21 cellular contexts compared by ENCODE assay signal in genomic region chr6:151483968-151484367, GRCh38. TPM values are rescaled to one million over a fixed set of nuclear protein-coding genes. Genes with fewer than 3 reads are reported as not detected.
DNase-seq lines count a peak whose midpoint lies in the region; ATAC-seq, FAIRE-seq and TF ChIP-seq lines count a peak whose summit lies in the region.
"Had no signal": no experiment of that assay in that cellular context is flagged by ENCODE, and none has a peak within 500 bp of the region (broad histone marks: within the 10 kb centered on the region; RNA-seq: fewer than 3 reads in every experiment).

No MANE protein-coding gene starts in this region.

- DNase-seq in Right ventricle myocardium inferior (ENCODE audit: missing footprints) (no peak), heart right ventricle (no peak), T-helper 17 cell (no peak), small intestine (peak; percentile 71), tibial nerve (ENCODE audit: low spot score in 2 of 2) (no peak), inferior parietal cortex (ENCODE audit: extremely low spot score) (no peak)
- DNase-seq: 8988T; Calu3; CD8-positive, alpha-beta T cell; DMS 273 treated with DMSO at 0.1 percent for 48 hours; GOT3; H7; HFFc6 had no signal

- H3K36me3 Mint-ChIP-seq in T-helper 17 cell (ENCODE audit: low read depth): no peaks in the 10 kb centered on the region
- H3K36me3 Mint-ChIP-seq: CD8-positive, alpha-beta T cell had no signal

- TF ChIP-seq CTCF in heart right ventricle (IDR thresholded peaks at IDR 0.05) (no peak), tibial nerve (IDR thresholded peaks at IDR 0.05) (no peak)

- no peaks in the 10 kb centered on the region for H3K27me3 Mint-ChIP-seq in T-helper 17 cell
- H3K27me3 Mint-ChIP-seq: B cell had no signal

- no peaks in the 10 kb centered on the region for H3K27me3 ChIP-seq in heart right ventricle
- H3K27me3 ChIP-seq in small intestine (ENCODE audit: control insufficient read depth in 2 of 2, insufficient read depth in 2 of 2, low read length in 2 of 2): no peaks in the 10 kb centered on the region
- no peaks in the 10 kb centered on the region for H3K27me3 ChIP-seq in tibial nerve
- H3K27me3 ChIP-seq: BLaER1 treated with 17β-estradiol and CSF1 and Interleukin-3, amounts not matched to agents 10 nM and 100 nM had no signal

- H3K36me3 ChIP-seq in heart right ventricle (no peaks in the 10 kb centered on the region), small intestine (ENCODE audit: control insufficient read depth in 2 of 2, insufficient read depth in 2 of 2, low read length in 2 of 2) (no peaks in the 10 kb centered on the region), tibial nerve (no peaks in the 10 kb centered on the region)

- peaks cover 0 to 37% (median 0%) of the 10 kb centered on the region in 9 donors for H3K4me1 ChIP-seq in heart right ventricle
- H3K4me1 ChIP-seq in small intestine (ENCODE audit: control insufficient read depth in 2 of 2, insufficient read depth in 1 of 2, low read depth in 1 of 2, low read length in 1 of 2): no peaks in the 10 kb centered on the region
- peaks cover 0 to 11% (median 0%) of the 10 kb centered on the region in 4 donors for H3K4me1 ChIP-seq in tibial nerve

- peak overlapping the region; percentile 95 for H3K27ac Mint-ChIP-seq in T-helper 17 cell
- H3K27ac Mint-ChIP-seq: B cell; CD8-positive, alpha-beta T cell; HFFc6 had no signal

- H3K27ac ChIP-seq in heart right ventricle (peak overlapping the region in 1 of 10 donors; percentile 88), small intestine (ENCODE audit: low read depth in 1 of 2, low read length in 1 of 2) (no peak overlapping the region), tibial nerve (no peak overlapping the region)

- no peak for TF ChIP-seq EP300 in tibial nerve (IDR thresholded peaks at IDR 0.05)

- peaks cover 12% of the 10 kb centered on the region for H3K4me1 Mint-ChIP-seq in T-helper 17 cell

- no peak overlapping the region for H3K4me3 Mint-ChIP-seq in T-helper 17 cell
- H3K4me3 Mint-ChIP-seq: B cell; CD8-positive, alpha-beta T cell; HFFc6 had no signal

- TF ChIP-seq POLR2A in tibial nerve (IDR thresholded peaks at IDR 0.05): no peak

- H3K4me3 ChIP-seq in heart right ventricle: no peak overlapping the region
- no peak overlapping the region for H3K4me3 ChIP-seq in small intestine (ENCODE audit: low read depth in 1 of 2, low read length in 2 of 2)
- no peak overlapping the region for H3K4me3 ChIP-seq in tibial nerve
- H3K4me3 ChIP-seq: BLaER1 treated with 17β-estradiol and CSF1 and Interleukin-3, amounts not matched to agents 10 nM and 100 nM had no signal

- FAIRE-seq in islet of Langerhans (lab: Jason Lieb, UNC) (peak; percentile 58), small intestine (lab: Jason Lieb, UNC) (peak; percentile 39)
- FAIRE-seq: G401.6, GM12891, GM18507 had no signal

- ATAC-seq in Right ventricle myocardium inferior: peak; percentile 31
- no peak for ATAC-seq in heart right ventricle
- ATAC-seq in T-helper 17 cell: no peak
- ATAC-seq in HG03457 (IDR thresholded peaks at IDR 0.05; ENCODE audit: unreplicated experiment): no peak
- ATAC-seq: CD8-positive, alpha-beta T cell; HCT116 had no signal

- intact Hi-C loops in Right ventricle myocardium inferior (cut with DNase I) (no loop called here), heart right ventricle (cut with DNase I) (no loop called here)

- no peaks in the 10 kb centered on the region for H3K9me3 ChIP-seq in heart right ventricle
- H3K9me3 ChIP-seq in T-helper 17 cell (ENCODE audit: control insufficient read depth, low read length, poor library complexity, severe bottlenecking): no peaks in the 10 kb centered on the region
- H3K9me3 ChIP-seq in small intestine (ENCODE audit: control insufficient read depth, low read depth): no peaks in the 10 kb centered on the region
- H3K9me3 ChIP-seq in tibial nerve: no peaks in the 10 kb centered on the region

RNA-seq across cellular contexts. Expression of gene CCDC170, which starts 9.8 kb away (rescaled TPM):
- total RNA-seq in Right ventricle myocardium inferior: 0.38 TPM
- 1 to 10 TPM in 1 of 10 donors, under 1 TPM in 9; 0.15 to 1.6 (median 0.57) TPM for total RNA-seq in heart right ventricle
- polyA plus RNA-seq in heart right ventricle: under 1 TPM; 0.13 to 0.22 TPM
- total RNA-seq in T-helper 17 cell: not detected
- 1 to 10 TPM in 2 of 3 donors, under 1 TPM in 1; 0.21 to 3.1 (median 2.7) TPM for polyA plus RNA-seq in small intestine
- total RNA-seq in tibial nerve: 1 to 10 TPM in 3 of 4 donors, under 1 TPM in 1; 0.66 to 3.3 (median 1.4) TPM
- total RNA-seq: B cell; CD8-positive, alpha-beta T cell had no signal

RNA-seq across cellular contexts. Expression of gene RMND1, which starts 32.0 kb away (rescaled TPM):
- total RNA-seq in Right ventricle myocardium inferior (15.7 TPM), heart right ventricle (10 to 100 TPM; 10.9 to 17.6 (median 14.7) TPM), T-helper 17 cell (1 to 10 TPM; 7.0 to 8.5 TPM), tibial nerve (10 to 100 TPM; 18.4 to 31.8 (median 27.0) TPM)
- polyA plus RNA-seq in heart right ventricle (10 to 100 TPM; 14.3 to 25.2 TPM), small intestine (10 to 100 TPM; 17.5 to 40.5 (median 24.0) TPM)
